8 cellular contexts compared by ENCODE assay signal in genomic region chr12:67394600-67394999, GRCh38.
DNase-seq lines count a peak whose midpoint lies in the region; ATAC-seq and TF ChIP-seq lines count a peak whose summit lies in the region.

No MANE protein-coding gene starts in this region.

- H3K56ac ChIP-seq in H9 (ENCODE audit: insufficient read length, low read depth, low read length) = no peak overlapping the region

- DNase-seq in H9 = peak; percentile 61
- DNase-seq in mammary epithelial cell = peak; percentile 88
- peak; percentile 64 to 84 (median 80) for DNase-seq in right cardiac atrium
- DNase-seq in sciatic nerve (ENCODE audit: low spot score) = peak; percentile 59
- DNase-seq in activated CD8-positive, alpha-beta T cell treated with anti-CD3 and anti-CD28 coated beads, Interleukin-2, amount 10 ng/mL, durations not matched to agents 7 days and 5 days = no peak

- H3K27ac ChIP-seq in H9 (ENCODE audit: insufficient read length, low read depth, low read length) (no peak overlapping the region), mammary epithelial cell (ENCODE audit: insufficient read depth, low read depth, low read length) (no peak overlapping the region), right cardiac atrium (ENCODE audit: low read length) (no peak overlapping the region)

- no peak overlapping the region for H2BK120ac ChIP-seq in H9 (ENCODE audit: low read depth, low read length, poor library complexity, severe bottlenecking)

- H2AK5ac ChIP-seq in H9 (ENCODE audit: insufficient read length, low read length) = no peak overlapping the region

- no peak overlapping the region for H2BK15ac ChIP-seq in H9 (ENCODE audit: low read depth, low read length)

- no peak overlapping the region for H2AFZ ChIP-seq in H9 (ENCODE audit: low read length)
- H2AFZ ChIP-seq in mammary epithelial cell (ENCODE audit: low read depth, low read length) = peak overlapping the region; percentile 63

- no peak overlapping the region for H4K91ac ChIP-seq in H9 (ENCODE audit: insufficient read length, low read depth, low read length)

- no TSS peak for BruUV-seq in mammary epithelial cell (replicated peaks; lab: Mats Ljungman, UMichigan)

- no peak overlapping the region; a peak in 1 of 7 replicates for H3K27ac Mint-ChIP-seq in H9
- H3K27ac Mint-ChIP-seq in activated T-helper 17 cell treated with anti-CD3 and anti-CD28 coated beads, Interleukin-2, amount 50 U/mL, for 72 hours = no peak overlapping the region
- no peak overlapping the region for H3K27ac Mint-ChIP-seq in activated CD8-positive, alpha-beta T cell treated with anti-CD3 and anti-CD28 coated beads, Interleukin-2, amount 10 ng/mL, durations not matched to agents 7 days and 5 days

- H3K14ac ChIP-seq in H9 (ENCODE audit: insufficient read depth, low read length) = no peak overlapping the region

- dilution Hi-C loops in mammary epithelial cell (cut with HindIII; ENCODE audit: low sequenced_read_pairs) = no loop called here

- H3K27me3 ChIP-seq in H9 (ENCODE audit: insufficient read depth, low read length) (no peaks in the 10 kb centered on the region), mammary epithelial cell (ENCODE audit: insufficient read depth, low read length) (no peaks in the 10 kb centered on the region), right cardiac atrium (ENCODE audit: control insufficient read depth, insufficient read depth) (no peaks in the 10 kb centered on the region)

- no peaks in the 10 kb centered on the region for H3K79me1 ChIP-seq in H9 (ENCODE audit: insufficient read depth, low read depth, low read length, poor library complexity, severe bottlenecking)

- no peaks in the 10 kb centered on the region for H3K79me2 ChIP-seq in H9 (ENCODE audit: insufficient read depth, low read length)
- H3K79me2 ChIP-seq in mammary epithelial cell (ENCODE audit: insufficient read depth, low read length) = no peaks in the 10 kb centered on the region

- H3K4me3 ChIP-seq in mammary epithelial cell (replicated peaks in 1 of 3; ENCODE audit: insufficient read depth in 1 of 3, low read depth in 2 of 3, low read length in 3 of 3) (no peak overlapping the region), right cardiac atrium (ENCODE audit: low read length) (no peak overlapping the region)

- H4K8ac ChIP-seq in H9 (replicated peaks; ENCODE audit: insufficient read length, low read depth, low read length) = no peak overlapping the region

- TF ChIP-seq CTCF in H9 (conservative IDR thresholded peaks at IDR 0.05) = 0 out of 3 replicates have a peak, but pooled peaks have one; percentile 12
- peak; percentile 61 to 73 for TF ChIP-seq CTCF in mammary epithelial cell (conservative IDR thresholded peaks at IDR 0.05 in 1 of 2, IDR thresholded peaks at IDR 0.05 in 1 of 2; ENCODE audit: extremely low read depth in 1 of 2, insufficient read depth in 1 of 2, low read depth in 1 of 2, low read length in 2 of 2)

- no peak overlapping the region for H3K4me3 Mint-ChIP-seq in H9
- no peak overlapping the region for H3K4me3 Mint-ChIP-seq in activated T-helper 17 cell treated with anti-CD3 and anti-CD28 coated beads, Interleukin-2, amount 50 U/mL, for 72 hours
- H3K4me3 Mint-ChIP-seq in activated CD8-positive, alpha-beta T cell treated with anti-CD3 and anti-CD28 coated beads, Interleukin-2, amount 10 ng/mL, durations not matched to agents 7 days and 5 days = no peak overlapping the region

- no peak overlapping the region for H3T11ph ChIP-seq in H9 (ENCODE audit: low read length)

- intact Hi-C loops in mammary epithelial cell (cut with micrococcal nuclease) (no loop called here), right cardiac atrium (cut with DNase I) (no loop called here), sciatic nerve (cut with DNase I) (no loop called here)

- H2BK12ac ChIP-seq in H9 (ENCODE audit: insufficient read length, low read depth, low read length) = no peak overlapping the region

- H3K9me3 ChIP-seq in H9 (ENCODE audit: control insufficient read depth, low read depth, low read length) (no peaks in the 10 kb centered on the region), mammary epithelial cell (replicated peaks; ENCODE audit: insufficient read depth, low read length) (no peaks in the 10 kb centered on the region), right cardiac atrium (ENCODE audit: control insufficient read depth, low read length) (no peaks in the 10 kb centered on the region)

- H3K9ac ChIP-seq in H9 (ENCODE audit: extremely low read depth, insufficient read length, low read length) (no peak overlapping the region), mammary epithelial cell (ENCODE audit: insufficient read depth, low read length) (no peak overlapping the region)

- H4K20me1 ChIP-seq in H9 (ENCODE audit: control insufficient read depth, insufficient read depth, insufficient read length) = no peaks in the 10 kb centered on the region
- no peaks in the 10 kb centered on the region for H4K20me1 ChIP-seq in mammary epithelial cell (ENCODE audit: insufficient read depth, low read length)

- H3K36me3 ChIP-seq in mammary epithelial cell (ENCODE audit: insufficient read depth, low read length) = no peaks in the 10 kb centered on the region

- no peaks in the 10 kb centered on the region for H3K4me1 ChIP-seq in H9 (ENCODE audit: insufficient read depth, low read length)
- peaks cover 11% of the 10 kb centered on the region for H3K4me1 ChIP-seq in mammary epithelial cell (ENCODE audit: insufficient read depth, low read length)
- no peaks in the 10 kb centered on the region for H3K4me1 ChIP-seq in right cardiac atrium (ENCODE audit: control insufficient read depth, insufficient read depth, low read length)

- WGBS in H9 (ENCODE audit: extremely low coverage, insufficient read length, low lambda C conversion rate) = no CpG with 5 or more reads among the region's 7 CpGs
- whole genome bisulfite sequencing in mammary epithelial cell (ENCODE audit: low coverage, missing lambda C conversion rate) = 9% methylated on average over 7 of the region's 7 CpGs
- WGBS in right cardiac atrium = 34% methylated on average over 7 of the region's 7 CpGs

- H3K36me3 Mint-ChIP-seq in H9 (ENCODE audit: insufficient read depth in 1 of 3, low read depth in 3 of 3) = no peaks in the 10 kb centered on the region
- no peaks in the 10 kb centered on the region for H3K36me3 Mint-ChIP-seq in activated T-helper 17 cell treated with anti-CD3 and anti-CD28 coated beads, Interleukin-2, amount 50 U/mL, for 72 hours (ENCODE audit: low read depth)
- no peaks in the 10 kb centered on the region for H3K36me3 Mint-ChIP-seq in activated CD8-positive, alpha-beta T cell treated with anti-CD3 and anti-CD28 coated beads, Interleukin-2, amount 10 ng/mL, durations not matched to agents 7 days and 5 days (ENCODE audit: low read depth)

- H3K4me2 ChIP-seq in H9 (ENCODE audit: insufficient read depth, insufficient read length, low read length) (no peak overlapping the region), mammary epithelial cell (ENCODE audit: insufficient read depth, low read depth, low read length) (peak overlapping the region; percentile 61)

- H3K23me2 ChIP-seq in H9 (ENCODE audit: insufficient read length, low read depth, low read length, poor library complexity, severe bottlenecking) = no peaks in the 10 kb centered on the region

- no peak overlapping the region for H3K18ac ChIP-seq in H9 (ENCODE audit: insufficient read length, low read depth, low read length)

- no peak overlapping the region for H2BK5ac ChIP-seq in H9 (ENCODE audit: insufficient read length, low read length)

- CTCF ChIA-PET in mammary epithelial cell (lab: Charles Lee; ENCODE audit: low non-redundant PET) = interaction anchor here (0.5 to 1.0 kb wide), 3 partner anchors 19 to 787 kb away, joined by 3 to 5 read pairs (median 3); no protein-coding TSS in a partner anchor
- CTCF ChIA-PET in activated CD8-positive, alpha-beta T cell treated with anti-CD3 and anti-CD28 coated beads, Interleukin-2, amount 10 ng/mL, durations not matched to agents 7 days and 5 days (lab: Charles Lee) = no interaction called here

- H2BK20ac ChIP-seq in H9 (ENCODE audit: low read depth, low read length, poor library complexity, severe bottlenecking) = no peak overlapping the region

- H4K5ac ChIP-seq in H9 (ENCODE audit: insufficient read length, low read depth, low read length) = no peak overlapping the region

- H3K27me3 Mint-ChIP-seq in H9 (ENCODE audit: low read depth) = no peaks in the 10 kb centered on the region
- no peaks in the 10 kb centered on the region for H3K27me3 Mint-ChIP-seq in activated T-helper 17 cell treated with anti-CD3 and anti-CD28 coated beads, Interleukin-2, amount 50 U/mL, for 72 hours
- no peaks in the 10 kb centered on the region for H3K27me3 Mint-ChIP-seq in activated CD8-positive, alpha-beta T cell treated with anti-CD3 and anti-CD28 coated beads, Interleukin-2, amount 10 ng/mL, durations not matched to agents 7 days and 5 days (ENCODE audit: low read depth)

- ATAC-seq in right cardiac atrium (peak; percentile 93 to 94), sciatic nerve (peak; percentile 88), HG02884 (IDR thresholded peaks at IDR 0.05; ENCODE audit: unreplicated experiment) (no peak), GM21526 (IDR thresholded peaks at IDR 0.05; ENCODE audit: low FRiP score, unreplicated experiment) (no peak)
- ATAC-seq in activated T-helper 17 cell treated with anti-CD3 and anti-CD28 coated beads, Interleukin-2, amount 50 U/mL, for 72 hours (replicated peaks) = no peak
- no peak for ATAC-seq in activated CD8-positive, alpha-beta T cell treated with anti-CD3 and anti-CD28 coated beads, Interleukin-2, amount 10 ng/mL, durations not matched to agents 7 days and 5 days

- no peaks in the 10 kb centered on the region for H3K4me1 Mint-ChIP-seq in H9
- H3K4me1 Mint-ChIP-seq in activated T-helper 17 cell treated with anti-CD3 and anti-CD28 coated beads, Interleukin-2, amount 50 U/mL, for 72 hours = no peaks in the 10 kb centered on the region
- H3K4me1 Mint-ChIP-seq in activated CD8-positive, alpha-beta T cell treated with anti-CD3 and anti-CD28 coated beads, Interleukin-2, amount 10 ng/mL, durations not matched to agents 7 days and 5 days (ENCODE audit: low read depth) = no peaks in the 10 kb centered on the region

- POLR2A ChIA-PET in activated CD8-positive, alpha-beta T cell treated with anti-CD3 and anti-CD28 coated beads, Interleukin-2, amount 10 ng/mL, durations not matched to agents 7 days and 5 days (lab: Charles Lee) = no interaction called here

- no peak overlapping the region for H3K4ac ChIP-seq in H9 (ENCODE audit: low read depth, low read length)

- H3K9me3 Mint-ChIP-seq in H9 = no peaks in the 10 kb centered on the region
- no peaks in the 10 kb centered on the region for H3K9me3 Mint-ChIP-seq in activated T-helper 17 cell treated with anti-CD3 and anti-CD28 coated beads, Interleukin-2, amount 50 U/mL, for 72 hours
- H3K9me3 Mint-ChIP-seq in activated CD8-positive, alpha-beta T cell treated with anti-CD3 and anti-CD28 coated beads, Interleukin-2, amount 10 ng/mL, durations not matched to agents 7 days and 5 days (ENCODE audit: insufficient read depth) = no peaks in the 10 kb centered on the region

- in situ Hi-C loops in mammary epithelial cell (cut with MboI; ENCODE audit: low sequenced_read_pairs in 2 of 2) = no loop called here

- no peak overlapping the region for H3K23ac ChIP-seq in H9 (ENCODE audit: insufficient read length, low read depth, low read length)

Comparison
In these comparisons a context has a peak if more than half of its experiments do, and no peak if none do; other contexts are left out.
1. ATAC-seq: peak in right cardiac atrium (2 of 2) and sciatic nerve (single experiment); none in activated T-helper 17 cell treated with anti-CD3 and anti-CD28 coated beads, Interleukin-2, amount 50 U/mL, for 72 hours (single experiment), HG02884 (single experiment), activated CD8-positive, alpha-beta T cell treated with anti-CD3 and anti-CD28 coated beads, Interleukin-2, amount 10 ng/mL, durations not matched to agents 7 days and 5 days (single experiment) and GM21526 (single experiment).